Comparison of ENCODE assay signal across 17 cellular contexts in the genomic region with DNA sequence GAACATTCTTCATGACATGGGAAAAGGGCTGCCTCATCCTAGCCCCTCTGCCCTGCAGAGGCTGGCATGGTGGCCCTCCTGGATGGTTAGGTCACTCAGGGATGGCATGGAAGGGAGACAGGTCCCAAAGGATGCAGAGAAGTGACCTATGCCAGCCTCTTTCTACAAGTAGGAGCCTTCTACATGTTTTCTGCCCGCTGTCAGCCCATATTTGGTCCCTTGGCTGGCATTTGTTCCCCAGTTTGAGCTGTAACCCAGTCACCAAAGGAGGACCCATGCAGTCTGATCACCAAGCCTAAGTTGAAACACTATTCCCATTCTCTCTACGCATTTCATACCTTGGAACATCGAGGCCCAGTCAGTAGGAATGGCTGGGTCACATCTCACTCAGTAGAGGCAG.
DNase-seq lines count a peak whose midpoint lies in the region; ATAC-seq and TF ChIP-seq lines count a peak whose summit lies in the region.
"Had no signal": no experiment of that assay in that cellular context is flagged by ENCODE, and none has a peak within 500 bp of the region (broad histone marks: within the 10 kb centered on the region; RNA-seq: fewer than 3 reads in every experiment).

No MANE protein-coding gene starts in this region.

- no peak overlapping the region for H3K27ac ChIP-seq in suprapubic skin
- no peak overlapping the region for H3K27ac ChIP-seq in hepatocyte

- no peak overlapping the region for H2AFZ ChIP-seq in hepatocyte

- no peaks in the 10 kb centered on the region for H3K9me3 Mint-ChIP-seq in mesothelial cell of epicardium
- H3K9me3 Mint-ChIP-seq: CD4-positive, alpha-beta memory T cell; HFFc6 had no signal

- intact Hi-C loops in sciatic nerve (cut with DNase I) = loop anchor here (10.0 kb wide), 1 partner anchor 235 kb away; no protein-coding TSS in a partner anchor

- no peaks in the 10 kb centered on the region for H3K79me2 ChIP-seq in hepatocyte

- no peak overlapping the region for H3K27ac Mint-ChIP-seq in mesothelial cell of epicardium
- H3K27ac Mint-ChIP-seq: CD4-positive, alpha-beta memory T cell; HFFc6 had no signal

- peaks cover 18% of the 10 kb centered on the region for H3K4me1 Mint-ChIP-seq in mesothelial cell of epicardium
- H3K4me1 Mint-ChIP-seq: CD4-positive, alpha-beta memory T cell had no signal

- ATAC-seq in omental fat pad (ENCODE audit: low FRiP score) (no peak), sciatic nerve (no peak), GM18907 (IDR thresholded peaks at IDR 0.05; ENCODE audit: unreplicated experiment) (no peak)

- no peaks in the 10 kb centered on the region for H3K9me2 ChIP-seq in hepatocyte (replicated peaks; ENCODE audit: insufficient read depth)

- no peaks in the 10 kb centered on the region for H3K27me3 Mint-ChIP-seq in mesothelial cell of epicardium (ENCODE audit: low read depth)
- H3K27me3 Mint-ChIP-seq: CD4-positive, alpha-beta memory T cell had no signal

- H3K4me3 Mint-ChIP-seq in mesothelial cell of epicardium = no peak overlapping the region
- H3K4me3 Mint-ChIP-seq: CD4-positive, alpha-beta memory T cell; HFFc6 had no signal

- 88% methylated on average over 3 of the region's 3 CpGs for WGBS in suprapubic skin
- 71% methylated on average over 3 of the region's 3 CpGs for WGBS in hepatocyte (ENCODE audit: low lambda C conversion rate, missing lambda C conversion rate)

- H3K36me3 ChIP-seq in suprapubic skin = no peaks in the 10 kb centered on the region
- no peaks in the 10 kb centered on the region for H3K36me3 ChIP-seq in hepatocyte (replicated peaks; ENCODE audit: insufficient read depth, low read depth)
- H3K36me3 ChIP-seq: HAP-1 had no signal

- no peak for TF ChIP-seq POLR2A in suprapubic skin (IDR thresholded peaks at IDR 0.05)

- no peaks in the 10 kb centered on the region for H3K9me3 ChIP-seq in suprapubic skin
- H3K9me3 ChIP-seq in hepatocyte (ENCODE audit: low read depth) = no peaks in the 10 kb centered on the region
- H3K9me3 ChIP-seq: HAP-1 had no signal

- no peaks in the 10 kb centered on the region for H3K4me1 ChIP-seq in suprapubic skin
- no peaks in the 10 kb centered on the region for H3K4me1 ChIP-seq in hepatocyte (ENCODE audit: insufficient read depth)
- H3K4me1 ChIP-seq: HAP-1 had no signal

- H4K20me1 ChIP-seq in hepatocyte (ENCODE audit: insufficient read depth, poor library complexity, severe bottlenecking) = no peaks in the 10 kb centered on the region

- no peaks in the 10 kb centered on the region for H3K36me3 Mint-ChIP-seq in mesothelial cell of epicardium
- H3K36me3 Mint-ChIP-seq: CD4-positive, alpha-beta memory T cell had no signal

- DNase-seq in mesenteric fat pad (ENCODE audit: low spot score) = peak; percentile 60
- DNase-seq in omental fat pad (ENCODE audit: low spot score) = peak; percentile 19
- peak; percentile 13 for DNase-seq in sciatic nerve (ENCODE audit: low spot score)
- DNase-seq in suprapubic skin (ENCODE audit: low spot score in 2 of 2) = peak; percentile 8 to 34
- DNase-seq in mesothelial cell of epicardium (ENCODE audit: low spot score in 2 of 2, unreplicated experiment in 2 of 2) = no peak
- DNase-seq in hepatocyte (ENCODE audit: low spot score) = no peak
- DNase-seq: C1 segment of cervical spinal cord; Calu3; CD4-positive, alpha-beta memory T cell; COR-L47; DMS53; DMS79 treated with DMSO at 0.1 percent for 48 hours; GF-D8; GOT3; HFFc6 had no signal

- H3K4me2 ChIP-seq in hepatocyte = no peak overlapping the region

- TF ChIP-seq CTCF in omental fat pad (IDR thresholded peaks at IDR 0.05) (no peak), suprapubic skin (IDR thresholded peaks at IDR 0.05) (no peak), mesothelial cell of epicardium (IDR thresholded peaks at IDR 0.05; ENCODE audit: unreplicated experiment) (no peak), hepatocyte (IDR thresholded peaks at IDR 0.05; ENCODE audit: poor library complexity) (no peak)

- TF ChIP-seq EP300 in suprapubic skin (IDR thresholded peaks at IDR 0.05) = no peak

- H3K4me3 ChIP-seq in suprapubic skin = no peak overlapping the region
- no peak overlapping the region for H3K4me3 ChIP-seq in hepatocyte
- H3K4me3 ChIP-seq: HAP-1 had no signal

- H3K27me3 ChIP-seq in suprapubic skin (no peaks in the 10 kb centered on the region), hepatocyte (no peaks in the 10 kb centered on the region)

Comparison
In these comparisons a context has a peak if more than half of its experiments do, and no peak if none do; other contexts are left out.
1. DNase-seq: peak in mesenteric fat pad (single experiment), omental fat pad (single experiment), sciatic nerve (single experiment) and suprapubic skin (2 of 2); none in mesothelial cell of epicardium (0 of 2) and hepatocyte (single experiment).